Comparison of ENCODE assay signal across 8 cellular contexts in genomic region chr3:120795017-120795648, GRCh38.
DNase-seq lines count a peak whose midpoint lies in the region; ATAC-seq lines count a peak whose summit lies in the region.

No MANE protein-coding gene starts in this region.

- peak; percentile 38 to 64 for DNase-seq in NCI-H187 (lab: John Stamatoyannopoulos, UW)
- no peak for DNase-seq in NCI-H187 treated with DMSO at 0.1 percent for 48 hours (lab: John Stamatoyannopoulos, UW)
- DNase-seq in NCI-H1092 (lab: John Stamatoyannopoulos, UW): peak; percentile 72
- DNase-seq in T-helper 9 cell: peak; percentile 87
- DNase-seq in astrocyte of the hippocampus (ENCODE audit: low read depth, low spot score): peak; percentile 90
- DNase-seq in iPS-NIHi7 (ENCODE audit: extremely low spot score): peak; percentile 80
- DNase-seq in stimulated activated CD4-positive, alpha-beta T cell treated with anti-CD3 and anti-CD28 coated beads, Interleukin-15, amount 100 ng/mL, for 24 hours: peak; percentile 86

- peak; percentile 87 for ATAC-seq in HG02623 (IDR thresholded peaks at IDR 0.05; ENCODE audit: unreplicated experiment)
